Comparison of ENCODE assay signal across 10 cellular contexts in genomic region chr3:169241928-169242751, GRCh38.
A peak's percentile ranks its signal among the peaks of the same experiment; 100 is the strongest.
DNase-seq lines count a peak whose midpoint lies in the region; ATAC-seq and TF ChIP-seq lines count a peak whose summit lies in the region.
"Had no signal": no experiment of that assay in that cellular context is flagged by ENCODE, and none has a peak within 500 bp of the region (broad histone marks: within the 10 kb centered on the region; RNA-seq: fewer than 3 reads in every experiment).

No MANE protein-coding gene starts in this region.

- H3K27me3 Mint-ChIP-seq in progenitor cell of endocrine pancreas, result no peaks in the 10 kb centered on the region
- H3K27me3 Mint-ChIP-seq in activated CD4-positive, alpha-beta memory T cell treated with anti-CD3 and anti-CD28 coated beads for 36 hours, result peaks cover 6% of the 10 kb centered on the region

- ATAC-seq in left ventricle myocardium superior (peak; percentile 87), GM19397 (IDR thresholded peaks at IDR 0.05; ENCODE audit: unreplicated experiment) (no peak), GM19463 (IDR thresholded peaks at IDR 0.05; ENCODE audit: unreplicated experiment) (no peak), GM18505 (IDR thresholded peaks at IDR 0.05; ENCODE audit: unreplicated experiment) (no peak)

- H3K9me3 Mint-ChIP-seq in progenitor cell of endocrine pancreas (ENCODE audit: low read depth), result no peaks in the 10 kb centered on the region
- H3K9me3 Mint-ChIP-seq in activated CD4-positive, alpha-beta memory T cell treated with anti-CD3 and anti-CD28 coated beads for 36 hours, result no peaks in the 10 kb centered on the region
- H3K9me3 Mint-ChIP-seq: activated naive CD8-positive, alpha-beta T cell treated with anti-CD3 and anti-CD28 coated beads, Interleukin-2, amount 10 ng/mL, durations not matched to agents 7 days and 5 days had no signal

- H3K4me1 Mint-ChIP-seq in progenitor cell of endocrine pancreas (ENCODE audit: low read depth), result peaks cover 51% of the 10 kb centered on the region
- peaks cover 2% of the 10 kb centered on the region for H3K4me1 Mint-ChIP-seq in activated CD4-positive, alpha-beta memory T cell treated with anti-CD3 and anti-CD28 coated beads for 36 hours (ENCODE audit: low read depth)

- CTCF ChIA-PET in activated CD4-positive, alpha-beta memory T cell treated with anti-CD3 and anti-CD28 coated beads for 36 hours (lab: Charles Lee), result no interaction called here

- H3K36me3 Mint-ChIP-seq in progenitor cell of endocrine pancreas (ENCODE audit: insufficient read depth), result no peaks in the 10 kb centered on the region
- no peaks in the 10 kb centered on the region for H3K36me3 Mint-ChIP-seq in activated CD4-positive, alpha-beta memory T cell treated with anti-CD3 and anti-CD28 coated beads for 36 hours
- H3K36me3 Mint-ChIP-seq: activated naive CD8-positive, alpha-beta T cell treated with anti-CD3 and anti-CD28 coated beads, Interleukin-2, amount 10 ng/mL, durations not matched to agents 7 days and 5 days had no signal

- peak overlapping the region; percentile 73 for H3K4me3 Mint-ChIP-seq in progenitor cell of endocrine pancreas (ENCODE audit: low read depth)
- H3K4me3 Mint-ChIP-seq in activated CD4-positive, alpha-beta memory T cell treated with anti-CD3 and anti-CD28 coated beads for 36 hours, result no peak overlapping the region
- H3K4me3 Mint-ChIP-seq: activated naive CD8-positive, alpha-beta T cell treated with anti-CD3 and anti-CD28 coated beads, Interleukin-2, amount 10 ng/mL, durations not matched to agents 7 days and 5 days had no signal

- no peak for TF ChIP-seq POLR2A in GM18505 (IDR thresholded peaks at IDR 0.05; ENCODE audit: borderline replicate concordance, extremely low read depth, insufficient read depth, insufficient read length)

- H3K27ac ChIP-seq in VCaP, result peak overlapping the region; percentile 40

- TF ChIP-seq CTCF in VCaP (conservative IDR thresholded peaks at IDR 0.05) (no peak), progenitor cell of endocrine pancreas (IDR thresholded peaks at IDR 0.05; ENCODE audit: unreplicated experiment) (no peak)

- peak overlapping the region; percentile 93 for H3K27ac Mint-ChIP-seq in progenitor cell of endocrine pancreas
- no peak overlapping the region for H3K27ac Mint-ChIP-seq in activated CD4-positive, alpha-beta memory T cell treated with anti-CD3 and anti-CD28 coated beads for 36 hours
- H3K27ac Mint-ChIP-seq: activated naive CD8-positive, alpha-beta T cell treated with anti-CD3 and anti-CD28 coated beads, Interleukin-2, amount 10 ng/mL, durations not matched to agents 7 days and 5 days had no signal

- peak; percentile 79 for DNase-seq in ELF-1 (ENCODE audit: low read depth, low spot score)
- peak; percentile 59 for DNase-seq in left ventricle myocardium superior
- peak; percentile 14 for DNase-seq in progenitor cell of endocrine pancreas (ENCODE audit: low spot score, unreplicated experiment)
- DNase-seq in activated CD4-positive, alpha-beta memory T cell treated with anti-CD3 and anti-CD28 coated beads for 36 hours, result no peak
- DNase-seq: activated naive CD8-positive, alpha-beta T cell treated with anti-CD3 and anti-CD28 coated beads, Interleukin-2, amount 10 ng/mL, durations not matched to agents 7 days and 5 days; MV-4-11 had no signal

- intact Hi-C loops in left ventricle myocardium superior (cut with micrococcal nuclease), result no loop called here
- intact Hi-C loops in activated CD4-positive, alpha-beta memory T cell treated with anti-CD3 and anti-CD28 coated beads for 36 hours (cut with micrococcal nuclease), result no loop called here

- POLR2A ChIA-PET in activated CD4-positive, alpha-beta memory T cell treated with anti-CD3 and anti-CD28 coated beads for 36 hours (lab: Charles Lee), result no interaction called here
